8 cellular contexts compared by ENCODE assay signal in the genomic region with DNA sequence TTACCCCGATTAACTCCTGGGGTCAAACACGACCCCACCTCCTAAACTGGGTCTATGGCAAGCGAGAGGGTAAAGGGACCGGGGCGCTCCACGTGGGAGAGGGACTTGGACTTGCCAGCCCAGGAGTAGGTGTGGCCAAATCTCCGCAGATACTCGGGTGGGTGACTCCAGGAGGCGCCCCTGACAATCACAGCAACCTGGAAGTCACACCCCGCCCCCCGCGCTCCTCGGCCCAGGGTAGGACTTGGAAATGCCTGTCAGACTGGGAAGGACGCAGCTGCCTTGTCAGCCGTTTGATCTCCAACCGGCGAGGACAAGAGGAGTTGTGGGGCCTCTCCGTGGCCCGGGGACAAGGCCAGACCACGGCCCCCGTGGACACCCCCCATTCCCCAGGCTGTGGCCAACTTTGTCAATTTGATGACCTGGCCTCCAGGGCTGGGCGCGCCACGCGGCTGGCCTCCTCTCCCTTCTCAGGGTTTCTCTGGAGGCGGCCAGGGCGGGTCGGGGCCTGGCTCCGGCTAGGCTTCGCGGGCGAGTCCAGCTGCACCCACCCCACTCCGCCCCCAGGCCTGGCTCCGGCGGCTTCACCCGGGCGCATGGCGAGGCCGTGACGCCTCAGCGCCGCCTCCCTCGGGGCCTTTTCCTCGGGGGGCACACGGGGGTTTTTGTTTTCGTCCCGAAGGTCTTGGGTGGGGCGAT. TPM values are rescaled to one million over a fixed set of nuclear protein-coding genes. Genes with fewer than 3 reads are reported as not detected.
DNase-seq lines count a peak whose midpoint lies in the region; ATAC-seq and TF ChIP-seq lines count a peak whose summit lies in the region.

No MANE protein-coding gene starts in this region.

- DNase-seq in GM06990 (ENCODE audit: extremely low read depth, insufficient read length): peak; percentile 36
- peak; percentile 64 to 69 for DNase-seq in NCI-H526 (lab: John Stamatoyannopoulos, UW)
- peak; percentile 51 for DNase-seq in MCF 10A (ENCODE audit: unreplicated experiment)
- DNase-seq in natural killer cell treated with Interleukin-12 subunit alpha and Interleukin-12 subunit beta and Interleukin-15 and Interleukin-18, amount 100 ng/mL, for 72 hours (ENCODE audit: low spot score): no peak
- DNase-seq in OCI-LY7 (ENCODE audit: low spot score): no peak
- no peak for DNase-seq in activated CD4-positive, CD25-positive, alpha-beta regulatory T cell treated with anti-CD3 and anti-CD28 coated beads, Interleukin-2, amount 50 U/mL, for 72 hours
- no peak for DNase-seq in KG1 (lab: John Stamatoyannopoulos, UW)
- no peak for DNase-seq in posterior vena cava (ENCODE audit: low spot score)

- no peaks in the 10 kb centered on the region for H4K20me1 ChIP-seq in OCI-LY7 (ENCODE audit: insufficient read depth, low read length)

- H3K9me3 Mint-ChIP-seq in MCF 10A (ENCODE audit: unreplicated experiment): no peaks in the 10 kb centered on the region
- no peaks in the 10 kb centered on the region for H3K9me3 Mint-ChIP-seq in natural killer cell treated with Interleukin-12 subunit alpha and Interleukin-12 subunit beta and Interleukin-15 and Interleukin-18, amount 100 ng/mL, for 72 hours

- peaks cover 4% of the 10 kb centered on the region for H3K27me3 ChIP-seq in GM06990 (replicated peaks; ENCODE audit: control insufficient read depth, insufficient read depth, low read length)

- intact Hi-C loops in MCF 10A (cut with micrococcal nuclease) (loop anchor here (5.0 kb wide), 1 partner anchor 521 kb away; no protein-coding TSS in a partner anchor), OCI-LY7 (cut with micrococcal nuclease; ENCODE audit: unreplicated experiment) (no loop called here), posterior vena cava (cut with DNase I) (no loop called here)

- no peaks in the 10 kb centered on the region for H3K36me3 Mint-ChIP-seq in MCF 10A (ENCODE audit: insufficient read depth, unreplicated experiment)
- H3K36me3 Mint-ChIP-seq in natural killer cell treated with Interleukin-12 subunit alpha and Interleukin-12 subunit beta and Interleukin-15 and Interleukin-18, amount 100 ng/mL, for 72 hours: peaks cover 7% of the 10 kb centered on the region

- peak; percentile 15 to 43 for ATAC-seq in natural killer cell treated with Interleukin-12 subunit alpha and Interleukin-12 subunit beta and Interleukin-15 and Interleukin-18, amount 100 ng/mL, for 72 hours

- H3K4me1 Mint-ChIP-seq in MCF 10A (ENCODE audit: insufficient read depth, unreplicated experiment): peaks cover 13% of the 10 kb centered on the region
- peaks cover 52 to 56% of the 10 kb centered on the region in 2 donors for H3K4me1 Mint-ChIP-seq in natural killer cell treated with Interleukin-12 subunit alpha and Interleukin-12 subunit beta and Interleukin-15 and Interleukin-18, amount 100 ng/mL, for 72 hours (ENCODE audit: low read depth in 2 of 2)

- no peaks in the 10 kb centered on the region for H3K36me3 ChIP-seq in GM06990 (ENCODE audit: control insufficient read depth, insufficient read depth, low read length)
- H3K36me3 ChIP-seq in OCI-LY7 (ENCODE audit: insufficient read depth, low read length): no peaks in the 10 kb centered on the region

- H3K27ac Mint-ChIP-seq in MCF 10A (ENCODE audit: low read depth, unreplicated experiment): peak overlapping the region; percentile 16
- peak overlapping the region; percentile 94 to 96 for H3K27ac Mint-ChIP-seq in natural killer cell treated with Interleukin-12 subunit alpha and Interleukin-12 subunit beta and Interleukin-15 and Interleukin-18, amount 100 ng/mL, for 72 hours

- TF ChIP-seq CTCF in GM06990 (IDR thresholded peaks at IDR 0.05; ENCODE audit: insufficient read depth, low read length, poor library complexity, severe bottlenecking) (no peak), MCF 10A (IDR thresholded peaks at IDR 0.05; ENCODE audit: unreplicated experiment) (no peak), OCI-LY7 (conservative IDR thresholded peaks at IDR 0.05; ENCODE audit: low read length) (no peak)

- H3K4me2 ChIP-seq in OCI-LY7 (ENCODE audit: low read length): no peak overlapping the region

- peak overlapping the region; percentile 72 for H3K4me3 Mint-ChIP-seq in MCF 10A (ENCODE audit: unreplicated experiment)
- H3K4me3 Mint-ChIP-seq in natural killer cell treated with Interleukin-12 subunit alpha and Interleukin-12 subunit beta and Interleukin-15 and Interleukin-18, amount 100 ng/mL, for 72 hours: peak overlapping the region; percentile 95

- no peak overlapping the region for H2AFZ ChIP-seq in OCI-LY7 (ENCODE audit: low read length)

- no peak overlapping the region for H3K4me3 ChIP-seq in GM06990 (replicated peaks; ENCODE audit: low read depth, low read length)
- no peak overlapping the region for H3K4me3 ChIP-seq in OCI-LY7 (ENCODE audit: low read depth, low read length, poor library complexity, severe bottlenecking)

- no peaks in the 10 kb centered on the region for H3K4me1 ChIP-seq in OCI-LY7 (ENCODE audit: insufficient read depth, low read length, poor library complexity, severe bottlenecking)

- H3K9me2 ChIP-seq in OCI-LY7 (ENCODE audit: insufficient read depth, low read length): no peaks in the 10 kb centered on the region

- CTCF ChIA-PET in MCF 10A (lab: Yijun Ruan, JAX) (interaction anchor here (0.6 to 1.1 kb wide), 5 partner anchors 82 to 1359 kb away, joined by 3 to 4 read pairs (median 3); no protein-coding TSS in a partner anchor), OCI-LY7 (lab: Charles Lee; ENCODE audit: unreplicated experiment) (no interaction called here)

- POLR2A ChIA-PET in MCF 10A (lab: Yijun Ruan, JAX): interaction anchor here (0.6 kb wide), 1 partner anchor 775 kb away, joined by 3 read pairs; no protein-coding TSS in a partner anchor
- POLR2A ChIA-PET in OCI-LY7 (lab: Charles Lee): no interaction called here

- H3K79me2 ChIP-seq in OCI-LY7 (ENCODE audit: insufficient read depth, low read depth, low read length): no peaks in the 10 kb centered on the region

- no peaks in the 10 kb centered on the region for H3K9me3 ChIP-seq in OCI-LY7 (ENCODE audit: low read length)

- H3K27me3 Mint-ChIP-seq in MCF 10A (ENCODE audit: insufficient read depth, unreplicated experiment): peaks cover 30% of the 10 kb centered on the region
- H3K27me3 Mint-ChIP-seq in natural killer cell treated with Interleukin-12 subunit alpha and Interleukin-12 subunit beta and Interleukin-15 and Interleukin-18, amount 100 ng/mL, for 72 hours: no peaks in the 10 kb centered on the region

- no peak overlapping the region for H3K27ac ChIP-seq in OCI-LY7 (ENCODE audit: low read depth, low read length, poor library complexity, severe bottlenecking)

- BruUV-seq in MCF 10A (replicated peaks; lab: Mats Ljungman, UMichigan) (no TSS peak), OCI-LY7 (replicated peaks; lab: Mats Ljungman, UMichigan) (no TSS peak)

RNA-seq across cellular contexts. Expression of a gene that starts 1.2 kb away (rescaled TPM):
- total RNA-seq in MCF 10A (2022) (0.84 and 1.4 TPM in 2 replicates), OCI-LY7 (2022) (not detected in 2 replicates), posterior vena cava (1 to 10 TPM in 1 of 2 donors, under 1 TPM in 1; 0.43 to 1.5 TPM)
- 10 to 100 TPM; 12.9 to 27.6 TPM for total RNA-seq in natural killer cell treated with Interleukin-12 subunit alpha and Interleukin-12 subunit beta and Interleukin-15 and Interleukin-18, amount 100 ng/mL, for 72 hours
- not detected in 2 replicates for total RNA-seq in OCI-LY7 (2014; rRNA removed; shearing (Covaris generic))

Comparison
In these comparisons a context has a peak if more than half of its experiments do, and no peak if none do; other contexts are left out.
1. DNase-seq: peak in GM06990 (single experiment), NCI-H526 (2 of 2) and MCF 10A (single experiment); none in natural killer cell treated with Interleukin-12 subunit alpha and Interleukin-12 subunit beta and Interleukin-15 and Interleukin-18, amount 100 ng/mL, for 72 hours (single experiment), OCI-LY7 (single experiment), activated CD4-positive, CD25-positive, alpha-beta regulatory T cell treated with anti-CD3 and anti-CD28 coated beads, Interleukin-2, amount 50 U/mL, for 72 hours (single experiment), KG1 (single experiment) and posterior vena cava (single experiment).